In the genomic region with DNA sequence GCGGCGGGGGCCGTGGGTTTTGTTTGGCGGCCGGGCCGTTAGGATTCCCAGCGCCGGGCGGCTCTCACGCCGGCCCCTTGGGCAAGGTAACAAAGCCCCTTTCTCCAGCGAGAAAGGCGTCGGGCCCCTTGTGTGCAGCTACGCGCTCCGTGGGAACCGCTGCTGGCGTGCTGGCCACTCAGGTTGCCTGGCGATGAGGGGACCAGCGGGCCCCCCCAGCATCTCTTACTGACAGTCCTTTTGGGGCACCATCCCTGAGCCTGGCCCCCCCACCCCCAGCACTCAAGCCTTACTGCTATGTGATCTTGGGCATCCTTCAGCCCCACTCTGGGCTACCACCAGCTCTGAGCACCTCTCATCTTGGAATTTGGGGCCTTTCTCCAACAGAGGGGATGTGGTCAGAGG, we compare ENCODE assay signal across 1 cellular context.
A peak's percentile ranks its signal among the peaks of the same experiment; 100 is the strongest.
TF ChIP-seq lines count a peak whose summit lies in the region.

No MANE protein-coding gene starts in this region.

TF ChIP-seq in K562, 482 proteins besides CTCF, POLR2A, EP300 and RAD21:
- TF ChIP-seq, protein P1, sequence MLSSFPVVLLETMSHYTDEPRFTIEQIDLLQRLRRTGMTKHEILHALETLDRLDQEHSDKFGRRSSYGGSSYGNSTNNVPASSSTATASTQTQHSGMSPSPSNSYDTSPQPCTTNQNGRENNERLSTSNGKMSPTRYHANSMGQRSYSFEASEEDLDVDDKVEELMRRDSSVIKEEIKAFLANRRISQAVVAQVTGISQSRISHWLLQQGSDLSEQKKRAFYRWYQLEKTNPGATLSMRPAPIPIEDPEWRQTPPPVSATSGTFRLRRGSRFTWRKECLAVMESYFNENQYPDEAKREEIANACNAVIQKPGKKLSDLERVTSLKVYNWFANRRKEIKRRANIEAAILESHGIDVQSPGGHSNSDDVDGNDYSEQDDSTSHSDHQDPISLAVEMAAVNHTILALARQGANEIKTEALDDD (IDR thresholded peaks at IDR 0.05): no peak
- TF ChIP-seq, protein P2, sequence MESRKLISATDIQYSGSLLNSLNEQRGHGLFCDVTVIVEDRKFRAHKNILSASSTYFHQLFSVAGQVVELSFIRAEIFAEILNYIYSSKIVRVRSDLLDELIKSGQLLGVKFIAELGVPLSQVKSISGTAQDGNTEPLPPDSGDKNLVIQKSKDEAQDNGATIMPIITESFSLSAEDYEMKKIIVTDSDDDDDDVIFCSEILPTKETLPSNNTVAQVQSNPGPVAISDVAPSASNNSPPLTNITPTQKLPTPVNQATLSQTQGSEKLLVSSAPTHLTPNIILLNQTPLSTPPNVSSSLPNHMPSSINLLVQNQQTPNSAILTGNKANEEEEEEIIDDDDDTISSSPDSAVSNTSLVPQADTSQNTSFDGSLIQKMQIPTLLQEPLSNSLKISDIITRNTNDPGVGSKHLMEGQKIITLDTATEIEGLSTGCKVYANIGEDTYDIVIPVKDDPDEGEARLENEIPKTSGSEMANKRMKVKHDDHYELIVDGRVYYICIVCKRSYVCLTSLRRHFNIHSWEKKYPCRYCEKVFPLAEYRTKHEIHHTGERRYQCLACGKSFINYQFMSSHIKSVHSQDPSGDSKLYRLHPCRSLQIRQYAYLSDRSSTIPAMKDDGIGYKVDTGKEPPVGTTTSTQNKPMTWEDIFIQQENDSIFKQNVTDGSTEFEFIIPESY (CRISPR knock-in tag; IDR thresholded peaks at IDR 0.05): peak; percentile 74
